ENCODE assay signal across 1 cellular context in genomic region chr1:61616830-61617229, GRCh38.
TF ChIP-seq lines count a peak whose summit lies in the region.

No MANE protein-coding gene starts in this region.

TF ChIP-seq in Ishikawa, 13 proteins besides CTCF, POLR2A, EP300 and RAD21 (continued from another document):
- TF ChIP-seq REST (IDR thresholded peaks at IDR 0.05; ENCODE audit: low read depth) = no peak
- TF ChIP-seq MAX (IDR thresholded peaks at IDR 0.05) = no peak
